ENCODE assay signal across 9 cellular contexts in the genomic region with DNA sequence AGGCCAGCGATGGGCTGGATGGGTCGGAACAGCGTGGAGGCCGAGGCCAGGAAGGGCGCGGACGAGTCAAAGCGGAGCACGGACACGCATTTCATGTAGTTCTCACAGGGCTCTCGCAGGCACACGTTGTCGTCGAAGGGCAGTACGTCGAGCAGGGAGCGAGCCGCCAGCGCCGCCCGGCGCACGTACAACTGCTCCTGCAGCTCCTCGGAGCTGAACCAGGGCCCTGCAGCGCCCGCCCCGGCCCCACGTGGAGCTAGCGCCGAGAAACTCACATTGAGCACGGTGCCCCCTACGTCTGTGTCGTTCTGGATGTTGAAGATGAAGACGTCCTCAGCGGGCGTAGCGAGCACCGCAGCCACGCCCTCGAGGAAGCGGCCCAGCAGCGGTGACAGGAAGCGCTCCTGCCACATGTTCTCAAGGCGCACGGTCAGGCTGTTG. TPM values are rescaled to one million over a fixed set of nuclear protein-coding genes. Genes with fewer than 3 reads are reported as not detected.
A peak's percentile ranks its signal among the peaks of the same experiment; 100 is the strongest.
DNase-seq lines count a peak whose midpoint lies in the region; ATAC-seq and TF ChIP-seq lines count a peak whose summit lies in the region.
"Had no signal": no experiment of that assay in that cellular context is flagged by ENCODE, and none has a peak within 500 bp of the region (broad histone marks: within the 10 kb centered on the region; RNA-seq: fewer than 3 reads in every experiment).

No MANE protein-coding gene starts in this region.

- H3K27me3 Mint-ChIP-seq in activated CD4-positive, alpha-beta T cell treated with anti-CD3 and anti-CD28 coated beads for 36 hours: peaks cover 18% of the 10 kb centered on the region
- peaks cover 3% of the 10 kb centered on the region for H3K27me3 Mint-ChIP-seq in activated naive CD4-positive, alpha-beta T cell treated with anti-CD3 and anti-CD28 coated beads, Interleukin-2, amount 50 U/mL, for 24 hours
- peaks cover 20% of the 10 kb centered on the region for H3K27me3 Mint-ChIP-seq in mesothelial cell of epicardium (ENCODE audit: low read depth)

- POLR2A ChIA-PET in activated CD4-positive, alpha-beta T cell treated with anti-CD3 and anti-CD28 coated beads for 36 hours (lab: Charles Lee): no interaction called here

- no peak overlapping the region for H3K27ac ChIP-seq in thymus (ENCODE audit: low read depth)

- peak overlapping the region; percentile 65 for H3K4me3 Mint-ChIP-seq in activated CD4-positive, alpha-beta T cell treated with anti-CD3 and anti-CD28 coated beads for 36 hours
- peak overlapping the region; percentile 78 for H3K4me3 Mint-ChIP-seq in activated naive CD4-positive, alpha-beta T cell treated with anti-CD3 and anti-CD28 coated beads, Interleukin-2, amount 50 U/mL, for 24 hours
- peak overlapping the region; percentile 52 for H3K4me3 Mint-ChIP-seq in mesothelial cell of epicardium

- peaks cover 13% of the 10 kb centered on the region for H3K27me3 ChIP-seq in thymus (ENCODE audit: control insufficient read depth, insufficient read depth)

- no peak for ATAC-seq in activated CD4-positive, alpha-beta T cell treated with anti-CD3 and anti-CD28 coated beads for 36 hours
- ATAC-seq in GM19324 (IDR thresholded peaks at IDR 0.05; ENCODE audit: low FRiP score, unreplicated experiment): no peak

- intact Hi-C loops in activated CD4-positive, alpha-beta T cell treated with anti-CD3 and anti-CD28 coated beads for 36 hours (cut with DNase I, micrococcal nuclease): loop anchor here (1.0 to 5.0 kb wide), 14 partner anchors 22 to 468 kb away; a partner anchor contains a TSS

- H3K4me3 ChIP-seq in thymus (ENCODE audit: low read length): peak overlapping the region; percentile 74

- peaks cover 15% of the 10 kb centered on the region for H3K4me1 ChIP-seq in thymus (ENCODE audit: control insufficient read depth, insufficient read depth, low read length)

- no peaks in the 10 kb centered on the region for H3K36me3 Mint-ChIP-seq in activated CD4-positive, alpha-beta T cell treated with anti-CD3 and anti-CD28 coated beads for 36 hours (ENCODE audit: low read depth)
- H3K36me3 Mint-ChIP-seq in activated naive CD4-positive, alpha-beta T cell treated with anti-CD3 and anti-CD28 coated beads, Interleukin-2, amount 50 U/mL, for 24 hours: no peaks in the 10 kb centered on the region
- H3K36me3 Mint-ChIP-seq in mesothelial cell of epicardium: peaks cover 4% of the 10 kb centered on the region

- peaks cover 8% of the 10 kb centered on the region for H3K4me1 Mint-ChIP-seq in activated CD4-positive, alpha-beta T cell treated with anti-CD3 and anti-CD28 coated beads for 36 hours
- peaks cover 6% of the 10 kb centered on the region for H3K4me1 Mint-ChIP-seq in activated naive CD4-positive, alpha-beta T cell treated with anti-CD3 and anti-CD28 coated beads, Interleukin-2, amount 50 U/mL, for 24 hours
- peaks cover 2% of the 10 kb centered on the region for H3K4me1 Mint-ChIP-seq in mesothelial cell of epicardium

- CTCF ChIA-PET in activated CD4-positive, alpha-beta T cell treated with anti-CD3 and anti-CD28 coated beads for 36 hours (lab: Charles Lee): interaction anchor here (0.9 to 2.7 kb wide), 2 partner anchors 21 to 23 kb away, joined by 4 to 9 read pairs; a partner anchor contains a TSS

- DNase-seq in activated CD4-positive, alpha-beta T cell treated with anti-CD3 and anti-CD28 coated beads for 36 hours: peak; percentile 54
- DNase-seq in activated CD4-positive, alpha-beta T cell treated with anti-CD3 and anti-CD28 coated beads for 1 hour: no peak
- DNase-seq in mesothelial cell of epicardium (ENCODE audit: low spot score in 2 of 2, unreplicated experiment in 2 of 2) (no peak), NCI-H748 (lab: John Stamatoyannopoulos, UW; ENCODE audit: unreplicated experiment) (no peak), KG1 (lab: John Stamatoyannopoulos, UW) (no peak)

- no peaks in the 10 kb centered on the region for H3K9me3 Mint-ChIP-seq in activated CD4-positive, alpha-beta T cell treated with anti-CD3 and anti-CD28 coated beads for 36 hours (ENCODE audit: low read depth)
- no peaks in the 10 kb centered on the region for H3K9me3 Mint-ChIP-seq in activated naive CD4-positive, alpha-beta T cell treated with anti-CD3 and anti-CD28 coated beads, Interleukin-2, amount 50 U/mL, for 24 hours
- no peaks in the 10 kb centered on the region for H3K9me3 Mint-ChIP-seq in mesothelial cell of epicardium

- peak overlapping the region; percentile 72 for H3K27ac Mint-ChIP-seq in activated CD4-positive, alpha-beta T cell treated with anti-CD3 and anti-CD28 coated beads for 36 hours
- H3K27ac Mint-ChIP-seq in activated naive CD4-positive, alpha-beta T cell treated with anti-CD3 and anti-CD28 coated beads, Interleukin-2, amount 50 U/mL, for 24 hours: peak overlapping the region; percentile 77
- H3K27ac Mint-ChIP-seq in mesothelial cell of epicardium: no peak overlapping the region

- WGBS in thymus: 60% methylated on average over 45 of the region's 45 CpGs

- no peaks in the 10 kb centered on the region for H3K36me3 ChIP-seq in thymus (ENCODE audit: control insufficient read depth, insufficient read depth)

- TF ChIP-seq CTCF in mesothelial cell of epicardium (IDR thresholded peaks at IDR 0.05; ENCODE audit: unreplicated experiment): no peak

- H3K9me3 ChIP-seq in thymus (ENCODE audit: control insufficient read depth): peaks cover 1% of the 10 kb centered on the region

RNA-seq across cellular contexts. Expression of a gene that starts 5.8 kb away (rescaled TPM):
- total RNA-seq in activated CD4-positive, alpha-beta T cell treated with anti-CD3 and anti-CD28 coated beads for 36 hours: 1 to 10 TPM; 7.9 to 8.1 TPM
- total RNA-seq in mesothelial cell of epicardium: 5.0 to 5.6 TPM (median 5.2 TPM) in 3 replicates
- polyA plus RNA-seq in thymus: 1.4 TPM

RNA-seq across cellular contexts. Expression of a gene that starts 21.6 kb away (rescaled TPM):
- total RNA-seq in activated CD4-positive, alpha-beta T cell treated with anti-CD3 and anti-CD28 coated beads for 36 hours: 10 to 100 TPM; 35.0 to 38.5 TPM
- total RNA-seq in mesothelial cell of epicardium: 18.0 to 22.7 TPM (median 21.6 TPM) in 3 replicates
- 24.7 TPM for polyA plus RNA-seq in thymus

RNA-seq across cellular contexts. Expression of a gene that starts 28.9 kb away (rescaled TPM):
- 10 to 100 TPM; 61.0 to 67.3 TPM for total RNA-seq in activated CD4-positive, alpha-beta T cell treated with anti-CD3 and anti-CD28 coated beads for 36 hours
- total RNA-seq in mesothelial cell of epicardium: 30.7 to 33.5 TPM (median 31.9 TPM) in 3 replicates
- polyA plus RNA-seq in thymus: 7.0 TPM

RNA-seq across cellular contexts. Expression of a gene that starts 35.3 kb away (rescaled TPM):
- under 1 TPM in 1 of 2 experiments, not detected in 1; 0.30 TPM for total RNA-seq in activated CD4-positive, alpha-beta T cell treated with anti-CD3 and anti-CD28 coated beads for 36 hours
- total RNA-seq in mesothelial cell of epicardium: 0.84 TPM in 1 of 3 replicates, not detected in the others
- polyA plus RNA-seq in thymus: 0.23 TPM
- total RNA-seq: RPMI7951 had no signal

RNA-seq across cellular contexts. Expression of a gene that starts 47.4 kb away (rescaled TPM):
- 100 to 1,000 TPM; 205 to 231 TPM for total RNA-seq in activated CD4-positive, alpha-beta T cell treated with anti-CD3 and anti-CD28 coated beads for 36 hours
- 161 to 171 TPM (median 164 TPM) in 3 replicates for total RNA-seq in mesothelial cell of epicardium
- polyA plus RNA-seq in thymus: 108 TPM
